ENCODE assay signal across 19 cellular contexts in the genomic region with DNA sequence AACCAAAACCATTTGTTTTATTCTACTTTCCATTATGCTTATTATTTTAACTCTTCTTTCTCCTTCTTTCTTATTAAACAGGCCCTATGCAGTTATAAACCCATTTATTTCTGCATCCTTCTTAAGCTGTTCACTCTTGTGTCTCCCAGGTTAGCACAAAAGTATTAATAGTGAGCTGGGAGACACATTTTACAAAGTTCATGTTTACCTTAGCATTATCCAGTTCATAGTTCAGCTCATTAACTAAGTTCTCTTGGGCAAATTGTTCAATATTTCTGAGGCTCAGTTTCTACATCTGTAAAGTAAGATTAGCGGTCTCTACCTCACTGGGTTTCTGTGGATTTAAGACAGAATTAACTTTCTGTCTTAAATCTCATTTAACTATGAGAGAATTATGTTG. TPM values are rescaled to one million over a fixed set of nuclear protein-coding genes. Genes with fewer than 3 reads are reported as not detected.
DNase-seq lines count a peak whose midpoint lies in the region; ATAC-seq, FAIRE-seq and TF ChIP-seq lines count a peak whose summit lies in the region.
"Had no signal": no experiment of that assay in that cellular context is flagged by ENCODE, and none has a peak within 500 bp of the region (broad histone marks: within the 10 kb centered on the region; RNA-seq: fewer than 3 reads in every experiment).

No MANE protein-coding gene starts in this region.

- no peak for TF ChIP-seq CTCF in left ventricle myocardium inferior (IDR thresholded peaks at IDR 0.05; ENCODE audit: borderline replicate concordance)
- no peak for TF ChIP-seq CTCF in heart left ventricle (IDR thresholded peaks at IDR 0.05)
- TF ChIP-seq CTCF in hepatocyte (IDR thresholded peaks at IDR 0.05; ENCODE audit: poor library complexity) = no peak
- no peak for TF ChIP-seq CTCF in right lobe of liver (IDR thresholded peaks at IDR 0.05)

- H3K27ac ChIP-seq in left ventricle myocardium inferior (replicated peaks) = peak overlapping the region; percentile 69
- H3K27ac ChIP-seq in heart left ventricle = peak overlapping the region in 3 of 12 donors; percentile 4 to 79 (median 44)
- peak overlapping the region; percentile 97 for H3K27ac ChIP-seq in hepatocyte
- peak overlapping the region; percentile 92 to 97 (median 94) for H3K27ac ChIP-seq in right lobe of liver
- H3K27ac ChIP-seq: 22Rv1, A549, BLaER1, GM23248 had no signal

- H3K79me2 ChIP-seq in hepatocyte = no peaks in the 10 kb centered on the region

- ATAC-seq in heart left ventricle = no peak
- peak; percentile 25 to 44 (median 30) for ATAC-seq in right lobe of liver
- ATAC-seq in HG03095 (IDR thresholded peaks at IDR 0.05; ENCODE audit: unreplicated experiment) = no peak
- ATAC-seq: A549; CD8-positive, alpha-beta T cell had no signal

- FAIRE-seq in HTR-8/SVneo (lab: Jason Lieb, UNC) = no peak
- FAIRE-seq: A549, D721Med, G401.6, GM12891, GM19239 had no signal

- H3K9me3 ChIP-seq in left ventricle myocardium inferior (replicated peaks) (no peaks in the 10 kb centered on the region), heart left ventricle (no peaks in the 10 kb centered on the region), hepatocyte (ENCODE audit: low read depth) (no peaks in the 10 kb centered on the region), right lobe of liver (no peaks in the 10 kb centered on the region)
- H3K9me3 ChIP-seq: A549, BLaER1, HAP-1 had no signal

- H3K4me3 ChIP-seq in left ventricle myocardium inferior (no peak overlapping the region), heart left ventricle (no peak overlapping the region), hepatocyte (no peak overlapping the region), right lobe of liver (peak overlapping the region; percentile 6 to 14 (median 7))
- H3K4me3 ChIP-seq: A549, BLaER1, GM23248, HAP-1 had no signal

- H3K27me3 ChIP-seq in left ventricle myocardium inferior (ENCODE audit: low read depth) (no peaks in the 10 kb centered on the region), heart left ventricle (no peaks in the 10 kb centered on the region), hepatocyte (no peaks in the 10 kb centered on the region), right lobe of liver (no peaks in the 10 kb centered on the region)
- H3K27me3 ChIP-seq: BLaER1 had no signal

- H2AFZ ChIP-seq in hepatocyte = no peak overlapping the region
- H2AFZ ChIP-seq: GM23248 had no signal

- peaks cover 13% of the 10 kb centered on the region for H3K36me3 ChIP-seq in left ventricle myocardium inferior
- H3K36me3 ChIP-seq in heart left ventricle = peaks cover 0 to 5% (median 0%) of the 10 kb centered on the region in 9 donors
- no peaks in the 10 kb centered on the region for H3K36me3 ChIP-seq in hepatocyte (replicated peaks; ENCODE audit: insufficient read depth, low read depth)
- H3K36me3 ChIP-seq in right lobe of liver = no peaks in the 10 kb centered on the region
- H3K36me3 ChIP-seq: BLaER1, HAP-1 had no signal

- TF ChIP-seq POLR2A in heart left ventricle (IDR thresholded peaks at IDR 0.05) (no peak), right lobe of liver (IDR thresholded peaks at IDR 0.05) (no peak)

- H3K4me2 ChIP-seq in hepatocyte = peak overlapping the region; percentile 57
- H3K4me2 ChIP-seq: A549, BLaER1 had no signal

- DNase-seq in left ventricle myocardium inferior (no peak), heart left ventricle (no peak), hepatocyte (ENCODE audit: low spot score) (no peak), right lobe of liver (no peak), D341Med (ENCODE audit: low spot score) (no peak), HTR-8/SVneo (ENCODE audit: insufficient read length, low spot score) (no peak), SW480 (ENCODE audit: low spot score) (no peak)
- DNase-seq: CD8-positive, alpha-beta T cell; GM23248; IMR-90 had no signal

- no peaks in the 10 kb centered on the region for H4K20me1 ChIP-seq in hepatocyte (ENCODE audit: insufficient read depth, poor library complexity, severe bottlenecking)
- H4K20me1 ChIP-seq: BLaER1 had no signal

- WGBS in heart left ventricle, 4 donors = 94 to 100% (median 98%) methylated on average over 1 of the region's 1 CpG
- WGBS in hepatocyte (ENCODE audit: low lambda C conversion rate, missing lambda C conversion rate) = 65% methylated on average over 1 of the region's 1 CpG
- 26% methylated on average over 1 of the region's 1 CpG for WGBS in right lobe of liver (ENCODE audit: insufficient coverage, low coverage, low lambda C conversion rate, missing lambda C conversion rate)

- intact Hi-C loops in left ventricle myocardium inferior (cut with micrococcal nuclease) (no loop called here), heart left ventricle (cut with DNase I) (no loop called here), right lobe of liver (cut with DNase I) (no loop called here)

- no peaks in the 10 kb centered on the region for H3K9me2 ChIP-seq in hepatocyte (replicated peaks; ENCODE audit: insufficient read depth)

- H3K4me1 ChIP-seq in left ventricle myocardium inferior (peaks cover 12% of the 10 kb centered on the region), heart left ventricle (peaks cover 0 to 17% (median 0%) of the 10 kb centered on the region in 12 donors), hepatocyte (ENCODE audit: insufficient read depth) (peaks cover 21% of the 10 kb centered on the region), right lobe of liver (peaks cover 0 to 23% (median 6%) of the 10 kb centered on the region in 4 donors)
- H3K4me1 ChIP-seq: HAP-1 had no signal

RNA-seq across cellular contexts. Expression of a gene that starts 31.2 kb away (rescaled TPM):
- 9.0 TPM for total RNA-seq in left ventricle myocardium inferior
- 10 to 100 TPM in 2 of 9 donors, 1 to 10 TPM in 7; 4.7 to 15.9 (median 7.1) TPM for total RNA-seq in heart left ventricle
- polyA plus RNA-seq in heart left ventricle = 1 to 10 TPM; 2.3 to 7.8 TPM
- total RNA-seq in hepatocyte = 25.9 and 108 TPM in 2 replicates
- 35.1 and 37.3 TPM in 2 replicates for polyA plus RNA-seq in hepatocyte
- 10 to 100 TPM; 17.5 to 29.9 (median 25.5) TPM for total RNA-seq in right lobe of liver

Comparison
In these comparisons a context has a peak if more than half of its experiments do, and no peak if none do; other contexts are left out.
1. H3K4me3 ChIP-seq: peak in right lobe of liver (3 of 3); none in left ventricle myocardium inferior (single experiment), heart left ventricle (0 of 12) and hepatocyte (single experiment).
2. ATAC-seq: peak in right lobe of liver (4 of 4); none in heart left ventricle (0 of 4) and HG03095 (single experiment).